ENCODE assay signal across 8 cellular contexts in the genomic region with DNA sequence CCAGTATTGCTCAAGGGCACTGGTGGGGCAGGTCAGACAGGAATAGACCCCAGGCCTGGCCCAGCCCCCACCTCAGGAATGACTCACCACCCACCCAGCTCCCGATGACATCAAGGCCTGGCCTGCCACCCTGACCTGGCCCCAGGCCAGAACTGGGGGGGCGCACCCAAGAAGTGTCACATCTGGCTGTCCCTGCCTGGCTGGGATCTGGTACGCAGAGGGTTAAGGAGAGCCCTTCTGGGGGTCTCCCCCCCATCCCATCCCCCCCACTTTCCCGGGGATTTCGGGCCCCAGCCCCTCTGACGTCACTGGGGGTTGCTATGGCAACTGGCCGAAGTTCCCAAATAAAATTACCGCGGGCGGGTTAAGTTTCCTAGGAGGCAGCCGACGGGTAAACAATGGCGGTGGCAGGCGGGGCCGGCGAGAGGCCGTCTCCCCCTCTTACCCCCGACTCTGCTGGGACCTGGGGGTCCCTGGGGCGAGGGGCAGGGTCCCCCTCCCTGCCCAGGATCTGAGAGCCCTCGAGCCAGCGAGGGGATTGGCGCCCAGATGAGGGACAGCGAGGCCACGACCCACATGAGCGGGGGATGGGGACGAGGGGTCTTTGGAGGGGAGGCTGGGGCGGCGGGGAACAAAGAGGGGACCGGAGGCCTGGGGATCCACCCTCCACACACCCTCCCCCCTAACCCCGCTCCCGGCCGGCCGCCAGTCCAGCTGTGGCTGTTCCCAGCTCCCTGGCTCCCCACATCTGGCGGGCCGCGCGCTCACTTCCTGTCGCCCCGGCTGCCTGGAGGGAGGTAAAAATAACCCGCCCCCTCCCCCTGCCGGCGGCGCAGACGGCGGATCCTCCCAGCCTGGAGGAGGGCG. TPM values are rescaled to one million over a fixed set of nuclear protein-coding genes. Genes with fewer than 3 reads are reported as not detected.
DNase-seq lines count a peak whose midpoint lies in the region; ATAC-seq, FAIRE-seq and TF ChIP-seq lines count a peak whose summit lies in the region.

No MANE protein-coding gene starts in this region.

- peaks cover 25% of the 10 kb centered on the region for H3K27me3 Mint-ChIP-seq in GM23338 (ENCODE audit: insufficient read depth, low read depth, poor library complexity)

- H3K4me2 ChIP-seq in GM23338: peak overlapping the region; percentile 97
- H3K4me2 ChIP-seq in SK-N-SH: peak overlapping the region; percentile 73

- CTCF ChIA-PET in SK-N-SH (lab: Yijun Ruan, JAX): interaction anchor here (1.0 to 2.9 kb wide), 5 partner anchors 11 to 63 kb away, joined by 3 to 18 read pairs (median 8); no protein-coding TSS in a partner anchor

- H3K4me3 ChIP-seq in GM23338 (peak overlapping the region; percentile 93), MG63 (peak overlapping the region; percentile 55), SK-N-SH (ENCODE audit: low read depth in 2 of 2, low read length in 1 of 2) (peak overlapping the region; percentile 52 to 65), pancreas (peak overlapping the region; percentile 6 to 53 (median 40)), thymus (ENCODE audit: low read length) (peak overlapping the region; percentile 60)

- H3K79me2 ChIP-seq in GM23338 (replicated peaks; ENCODE audit: insufficient read depth) (no peaks in the 10 kb centered on the region), SK-N-SH (ENCODE audit: insufficient read depth) (peaks cover 24% of the 10 kb centered on the region)

- H3K9me2 ChIP-seq in GM23338 (ENCODE audit: insufficient read depth): no peaks in the 10 kb centered on the region
- no peaks in the 10 kb centered on the region for H3K9me2 ChIP-seq in SK-N-SH

- H3K27ac Mint-ChIP-seq in GM23338: peak overlapping the region; percentile 100
- H3K27ac Mint-ChIP-seq in activated naive CD4-positive, alpha-beta T cell treated with anti-CD3 and anti-CD28 coated beads, Interleukin-2, amount 50 U/mL, for 72 hours: peak overlapping the region; percentile 98 to 100

- H3K4me3 Mint-ChIP-seq in GM23338: peak overlapping the region; percentile 69

- WGBS in SK-N-SH (ENCODE audit: low lambda C conversion rate): 2% methylated on average over 28 of the region's 46 CpGs
- 0 to 1% methylated on average over 33 to 45 of the region's 46 CpGs for WGBS in pancreas, 2 donors
- WGBS in thymus: under 1% methylated on average over 46 of the region's 46 CpGs

- H2AFZ ChIP-seq in GM23338 (0 out of 2 replicates have a peak overlapping the region, but pooled peaks have one; percentile 33), SK-N-SH (ENCODE audit: low read depth) (no peak overlapping the region)

- H3K27me3 ChIP-seq in GM23338 (ENCODE audit: insufficient read depth): no peaks in the 10 kb centered on the region
- H3K27me3 ChIP-seq in MG63: no peaks in the 10 kb centered on the region
- no peaks in the 10 kb centered on the region for H3K27me3 ChIP-seq in SK-N-SH (ENCODE audit: insufficient read depth)
- no peaks in the 10 kb centered on the region for H3K27me3 ChIP-seq in pancreas
- peaks cover 7% of the 10 kb centered on the region for H3K27me3 ChIP-seq in thymus (ENCODE audit: control insufficient read depth, insufficient read depth)

- H3K4me1 ChIP-seq in GM23338 (ENCODE audit: insufficient read depth) (peaks cover 43% of the 10 kb centered on the region), SK-N-SH (ENCODE audit: control insufficient read depth in 1 of 2, insufficient read depth in 2 of 2, low read depth in 1 of 2, low read length in 1 of 2) (peaks cover 40 to 44% of the 10 kb centered on the region in 2 experiments; a peak in 3 of 4 replicates), pancreas (peaks cover 24 to 51% (median 42%) of the 10 kb centered on the region in 3 donors), thymus (ENCODE audit: control insufficient read depth, insufficient read depth, low read length) (peaks cover 18% of the 10 kb centered on the region)

- H3F3A ChIP-seq in GM23338 (replicated peaks; ENCODE audit: low read depth) (peaks cover 39% of the 10 kb centered on the region), SK-N-SH (replicated peaks; ENCODE audit: insufficient read depth) (peaks cover 67% of the 10 kb centered on the region)

- H4K20me1 ChIP-seq in GM23338 (replicated peaks; ENCODE audit: insufficient read depth) (no peaks in the 10 kb centered on the region), SK-N-SH (ENCODE audit: insufficient read depth) (peaks cover 3% of the 10 kb centered on the region)

- intact Hi-C loops in head of caudate nucleus (cut with DNase I): no loop called here
- intact Hi-C loops in pancreas (cut with DNase I): no loop called here

- H3K9me3 ChIP-seq in MG63 (no peaks in the 10 kb centered on the region), SK-N-SH (no peaks in the 10 kb centered on the region), pancreas (no peaks in the 10 kb centered on the region), thymus (ENCODE audit: control insufficient read depth) (no peaks in the 10 kb centered on the region)

- TF ChIP-seq CTCF in GM23338 (conservative IDR thresholded peaks at IDR 0.05; ENCODE audit: low read depth in 2 of 2) (peak in 1 of 2 experiments; percentile 27; a peak in 1 of 4 replicates), SK-N-SH (IDR thresholded peaks at IDR 0.05) (no peak; the same call in 1 of the 2 replicates), pancreas (IDR thresholded peaks at IDR 0.05) (peak in 1 of 4 donors; percentile 9)

- peak overlapping the region; percentile 94 for H3K9ac ChIP-seq in SK-N-SH

- POLR2A ChIA-PET in SK-N-SH (lab: Yijun Ruan, JAX): interaction anchor here (0.5 to 2.2 kb wide), 13 partner anchors 8 to 683 kb away, joined by 3 to 8 read pairs (median 3); a partner anchor contains a TSS

- peaks cover 36% of the 10 kb centered on the region for H3K4me1 Mint-ChIP-seq in GM23338

- TF ChIP-seq RAD21 in SK-N-SH (IDR thresholded peaks at IDR 0.05; ENCODE audit: low read length): peak; percentile 5; the same call in 1 of the 2 replicates

- H3K36me3 Mint-ChIP-seq in GM23338 (ENCODE audit: low read depth): no peaks in the 10 kb centered on the region; the same call in 2 of the 3 replicates
- H3K36me3 Mint-ChIP-seq in activated naive CD4-positive, alpha-beta T cell treated with anti-CD3 and anti-CD28 coated beads, Interleukin-2, amount 50 U/mL, for 72 hours: no peaks in the 10 kb centered on the region

- H3K27ac ChIP-seq in GM23338 (ENCODE audit: low read depth) (peak overlapping the region; percentile 100), SK-N-SH (ENCODE audit: low read depth in 2 of 2, low read length in 1 of 2) (peak overlapping the region; percentile 100), pancreas (peak overlapping the region; percentile 97 to 100 (median 100)), thymus (ENCODE audit: low read depth) (peak overlapping the region; percentile 96)

- H3K36me3 ChIP-seq in GM23338 (ENCODE audit: insufficient read depth) (no peaks in the 10 kb centered on the region), MG63 (peaks cover under 1% of the 10 kb centered on the region), SK-N-SH (replicated peaks in 1 of 2; ENCODE audit: control insufficient read depth in 1 of 2, insufficient read depth in 2 of 2, low read length in 1 of 2) (no peaks in the 10 kb centered on the region), pancreas (no peaks in the 10 kb centered on the region), thymus (ENCODE audit: control insufficient read depth, insufficient read depth) (no peaks in the 10 kb centered on the region)

- DNase-seq in DMS79 (lab: John Stamatoyannopoulos, UW) (peak; percentile 87), GM23338 (ENCODE audit: low spot score) (peak; percentile 97), MG63 (peak; percentile 100), SK-N-SH (peak; percentile 91), head of caudate nucleus (peak; percentile 61 to 94 (median 82)), pancreas (peak; percentile 93 to 97 (median 94))
- peak; percentile 87 to 99 for DNase-seq in activated naive CD4-positive, alpha-beta T cell treated with anti-CD3 and anti-CD28 coated beads, Interleukin-2, amount 50 U/mL, for 72 hours (ENCODE audit: low spot score in 2 of 2)

- ATAC-seq in GM23338 (peak; percentile 39), pancreas (peak; percentile 69 to 76 (median 70))
- peak; percentile 60 to 62 for ATAC-seq in activated naive CD4-positive, alpha-beta T cell treated with anti-CD3 and anti-CD28 coated beads, Interleukin-2, amount 50 U/mL, for 72 hours

- no peak for FAIRE-seq in pancreas (lab: Jason Lieb, UNC)

- H3K9me3 Mint-ChIP-seq in GM23338: 0 out of 3 replicates have a peak, but pooled peaks cover 3% of the 10 kb centered on the region
- no peaks in the 10 kb centered on the region for H3K9me3 Mint-ChIP-seq in activated naive CD4-positive, alpha-beta T cell treated with anti-CD3 and anti-CD28 coated beads, Interleukin-2, amount 50 U/mL, for 72 hours

- peak; percentile 55 to 69; a peak in 3 of 4 replicates for TF ChIP-seq EP300 in SK-N-SH (IDR thresholded peaks at IDR 0.05; ENCODE audit: borderline replicate concordance in 1 of 2, low read depth in 1 of 2, low read length in 1 of 2)

RNA-seq across cellular contexts. Expression of a gene that starts 29.7 kb away (rescaled TPM):
- total RNA-seq in GM23338 (2014; rRNA removed; shearing (Covaris generic)): not detected in 2 replicates
- polyA plus RNA-seq in GM23338 (2016; fragmentation: Nextera tagmentation; extraction: Ambion mirVana): not detected in 2 replicates
- total RNA-seq in MG63 (2014; rRNA removed; shearing (Covaris generic); ENCODE audit: low replicate concordance): not detected in 2 replicates
- 0.53 and 0.57 TPM in 2 replicates for polyA plus RNA-seq in SK-N-SH (2012; rRNA removed)
- 0.63 and 0.71 TPM in 2 replicates for polyA plus RNA-seq in SK-N-SH (2012; cell fraction: cytosol; rRNA removed)
- 1.7 and 4.4 TPM in 2 replicates for polyA plus RNA-seq in SK-N-SH (2012; cell fraction: nucleus; rRNA removed)
- total RNA-seq in activated naive CD4-positive, alpha-beta T cell treated with anti-CD3 and anti-CD28 coated beads, Interleukin-2, amount 50 U/mL, for 72 hours: under 1 TPM; 0.88 to 0.98 TPM
- 1 to 10 TPM in 1 of 6 donors, under 1 TPM in 3, not detected in 2; 0.39 to 1.4 (median 0.62) TPM for total RNA-seq in pancreas
- polyA plus RNA-seq in pancreas: 1 to 10 TPM in 1 of 2 donors, under 1 TPM in 1; 0.65 to 3.1 TPM
- polyA plus RNA-seq in thymus: 2.6 TPM

RNA-seq across cellular contexts. Expression of a gene that starts 52.0 kb away (rescaled TPM):
- total RNA-seq in GM23338 (2014; rRNA removed; shearing (Covaris generic)): 37.9 and 42.3 TPM in 2 replicates
- polyA plus RNA-seq in GM23338 (2016; fragmentation: Nextera tagmentation; extraction: Ambion mirVana) (5.4 and 6.1 TPM in 2 replicates), SK-N-SH (2012; rRNA removed) (3.5 and 4.7 TPM in 2 replicates), pancreas (1 to 10 TPM; 3.9 to 5.5 TPM), thymus (3.3 TPM)
- total RNA-seq in MG63 (2014; rRNA removed; shearing (Covaris generic); ENCODE audit: low replicate concordance): 4.8 and 7.9 TPM in 2 replicates
- 1.8 and 3.1 TPM in 2 replicates for polyA plus RNA-seq in SK-N-SH (2012; cell fraction: cytosol; rRNA removed)
- polyA plus RNA-seq in SK-N-SH (2012; cell fraction: nucleus; rRNA removed): 7.0 and 7.6 TPM in 2 replicates
- 1 to 10 TPM; 6.3 to 8.8 TPM for total RNA-seq in activated naive CD4-positive, alpha-beta T cell treated with anti-CD3 and anti-CD28 coated beads, Interleukin-2, amount 50 U/mL, for 72 hours
- 1 to 10 TPM; 1.9 to 9.3 (median 3.4) TPM for total RNA-seq in pancreas

RNA-seq across cellular contexts. Expression of a gene that starts 58.7 kb away (rescaled TPM):
- total RNA-seq in GM23338 (2014; rRNA removed; shearing (Covaris generic)): 3.7 and 4.0 TPM in 2 replicates
- polyA plus RNA-seq in GM23338 (2016; fragmentation: Nextera tagmentation; extraction: Ambion mirVana) (3.9 and 4.7 TPM in 2 replicates), SK-N-SH (2012; rRNA removed) (1.5 and 1.8 TPM in 2 replicates), pancreas (10 to 100 TPM in 1 of 2 donors, 1 to 10 TPM in 1; 8.1 to 15.3 TPM), thymus (2.0 TPM)
- 5.1 and 8.4 TPM in 2 replicates for total RNA-seq in MG63 (2014; rRNA removed; shearing (Covaris generic); ENCODE audit: low replicate concordance)
- polyA plus RNA-seq in SK-N-SH (2012; cell fraction: cytosol; rRNA removed): 0.51 and 0.89 TPM in 2 replicates
- 5.1 and 5.3 TPM in 2 replicates for polyA plus RNA-seq in SK-N-SH (2012; cell fraction: nucleus; rRNA removed)
- total RNA-seq in activated naive CD4-positive, alpha-beta T cell treated with anti-CD3 and anti-CD28 coated beads, Interleukin-2, amount 50 U/mL, for 72 hours: 10 to 100 TPM in 1 of 2 donors, 1 to 10 TPM in 1; 5.1 to 10.5 TPM
- 1 to 10 TPM; 2.6 to 4.5 (median 3.9) TPM for total RNA-seq in pancreas

RNA-seq across cellular contexts. Expression of a gene that starts 58.7 kb away (rescaled TPM):
- 27.3 and 39.7 TPM in 2 replicates for total RNA-seq in GM23338 (2014; rRNA removed; shearing (Covaris generic))
- polyA plus RNA-seq in GM23338 (2016; fragmentation: Nextera tagmentation; extraction: Ambion mirVana) (21.7 and 23.1 TPM in 2 replicates), SK-N-SH (2012; rRNA removed) (18.7 and 24.2 TPM in 2 replicates), pancreas (10 to 100 TPM; 57.5 to 78.6 TPM), thymus (26.7 TPM)
- 26.2 and 27.3 TPM in 2 replicates for total RNA-seq in MG63 (2014; rRNA removed; shearing (Covaris generic); ENCODE audit: low replicate concordance)
- polyA plus RNA-seq in SK-N-SH (2012; cell fraction: cytosol; rRNA removed): 8.1 and 13.2 TPM in 2 replicates
- 97.6 and 109 TPM in 2 replicates for polyA plus RNA-seq in SK-N-SH (2012; cell fraction: nucleus; rRNA removed)
- 10 to 100 TPM; 29.4 to 57.9 TPM for total RNA-seq in activated naive CD4-positive, alpha-beta T cell treated with anti-CD3 and anti-CD28 coated beads, Interleukin-2, amount 50 U/mL, for 72 hours
- total RNA-seq in pancreas: 10 to 100 TPM; 23.0 to 29.7 (median 26.2) TPM

Comparison
In these comparisons a context has a peak if more than half of its experiments do, and no peak if none do; other contexts are left out.
1. Peak in every context shown above with its lines: DNase-seq, ATAC-seq, H3K4me3 ChIP-seq and H3K27ac ChIP-seq.
2. H3K4me3 ChIP-seq: peak in every context shown above with its lines; median percentile 93 in GM23338; 60 in thymus; 58 in SK-N-SH; 55 in MG63; 40 in pancreas.